8 cellular contexts compared by ENCODE assay signal in the genomic region with DNA sequence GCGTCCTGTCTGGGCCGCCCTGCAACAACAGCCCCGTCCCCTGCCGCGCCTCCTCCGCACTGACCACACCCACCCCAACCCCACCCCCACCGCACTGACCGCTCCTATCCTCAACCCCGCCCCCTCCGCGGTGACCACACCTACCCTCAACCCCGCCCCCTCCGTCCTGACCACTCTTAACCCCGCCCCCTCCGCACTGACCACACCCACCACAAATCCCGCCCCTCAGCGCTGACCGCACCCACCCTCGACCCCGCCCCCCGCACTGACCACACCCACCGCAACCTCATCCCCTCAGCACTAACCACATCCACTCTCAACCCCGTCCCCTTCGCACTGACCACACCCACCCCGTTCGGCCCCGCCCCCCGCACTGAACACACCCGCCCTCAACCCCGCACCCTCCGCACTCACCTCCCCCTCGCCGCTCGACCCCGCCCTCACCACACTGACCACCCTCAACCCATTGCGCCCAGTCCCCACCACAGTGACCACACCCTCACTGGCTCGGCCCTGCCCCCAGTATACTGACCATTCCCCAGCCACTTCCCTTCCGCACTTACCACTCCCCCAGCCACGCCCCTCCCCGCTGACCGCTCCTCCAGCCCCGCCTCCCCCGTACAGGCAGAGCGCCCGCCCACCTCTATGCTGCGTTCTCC. TPM values are rescaled to one million over a fixed set of nuclear protein-coding genes. Genes with fewer than 3 reads are reported as not detected.
DNase-seq lines count a peak whose midpoint lies in the region; ATAC-seq and TF ChIP-seq lines count a peak whose summit lies in the region.

No MANE protein-coding gene starts in this region.

- H3K27me3 Mint-ChIP-seq in T-helper 17 cell (no peaks in the 10 kb centered on the region), progenitor cell of endocrine pancreas (peaks cover 24% of the 10 kb centered on the region)

- TF ChIP-seq CTCF in progenitor cell of endocrine pancreas (IDR thresholded peaks at IDR 0.05; ENCODE audit: unreplicated experiment) (no peak), upper lobe of left lung (IDR thresholded peaks at IDR 0.05) (no peak)

- H3K36me3 ChIP-seq in upper lobe of left lung: no peaks in the 10 kb centered on the region

- peak overlapping the region; percentile 86 for H3K4me3 Mint-ChIP-seq in T-helper 17 cell
- peak overlapping the region; percentile 41 for H3K4me3 Mint-ChIP-seq in progenitor cell of endocrine pancreas (ENCODE audit: low read depth)

- DNase-seq in 8988T (peak; percentile 99), HS-5 (ENCODE audit: low read depth) (peak; percentile 2), T-helper 17 cell (peak; percentile 38 to 49 (median 47)), amygdala (lab: John Stamatoyannopoulos, UW) (peak in 51 of 56 donors; percentile 21 to 91 (median 69)), right cardiac atrium (peak; percentile 96 to 98 (median 98)), progenitor cell of endocrine pancreas (ENCODE audit: low spot score, unreplicated experiment) (peak; percentile 70), upper lobe of left lung (peak; percentile 88 to 96)

- H3K27ac ChIP-seq in right cardiac atrium (ENCODE audit: low read length) (peak overlapping the region; percentile 26), upper lobe of left lung (peak overlapping the region; percentile 82 to 96 (median 90))

- H3K4me1 Mint-ChIP-seq in T-helper 17 cell (peaks cover 29% of the 10 kb centered on the region), progenitor cell of endocrine pancreas (ENCODE audit: low read depth) (no peaks in the 10 kb centered on the region)

- intact Hi-C loops in right cardiac atrium (cut with DNase I): no loop called here

- no peaks in the 10 kb centered on the region for H3K36me3 Mint-ChIP-seq in T-helper 17 cell (ENCODE audit: low read depth)
- peaks cover 1% of the 10 kb centered on the region for H3K36me3 Mint-ChIP-seq in progenitor cell of endocrine pancreas (ENCODE audit: insufficient read depth)

- WGBS in right cardiac atrium: under 1% methylated on average over 46 of the region's 46 CpGs
- WGBS in upper lobe of left lung, 2 donors: 6 to 19% methylated on average over 14 to 39 of the region's 46 CpGs

- TF ChIP-seq POLR2A in upper lobe of left lung (IDR thresholded peaks at IDR 0.05): no peak

- no peaks in the 10 kb centered on the region for H3K4me1 ChIP-seq in right cardiac atrium (ENCODE audit: control insufficient read depth, insufficient read depth, low read length)
- peaks cover 3 to 32% (median 22%) of the 10 kb centered on the region in 4 donors for H3K4me1 ChIP-seq in upper lobe of left lung

- H3K9me3 ChIP-seq in T-helper 17 cell (ENCODE audit: control insufficient read depth, low read length, poor library complexity, severe bottlenecking): no peaks in the 10 kb centered on the region
- H3K9me3 ChIP-seq in right cardiac atrium (ENCODE audit: control insufficient read depth, low read length): no peaks in the 10 kb centered on the region
- no peaks in the 10 kb centered on the region for H3K9me3 ChIP-seq in upper lobe of left lung

- no peak overlapping the region for H3K27ac Mint-ChIP-seq in T-helper 17 cell
- no peak overlapping the region for H3K27ac Mint-ChIP-seq in progenitor cell of endocrine pancreas

- H3K9me3 Mint-ChIP-seq in progenitor cell of endocrine pancreas (ENCODE audit: low read depth): no peaks in the 10 kb centered on the region

- no peak for TF ChIP-seq EP300 in upper lobe of left lung (IDR thresholded peaks at IDR 0.05)

- H3K27me3 ChIP-seq in right cardiac atrium (ENCODE audit: control insufficient read depth, insufficient read depth): no peaks in the 10 kb centered on the region
- no peaks in the 10 kb centered on the region for H3K27me3 ChIP-seq in upper lobe of left lung

- peak; percentile 57 for ATAC-seq in GM19324 (IDR thresholded peaks at IDR 0.05; ENCODE audit: low FRiP score, unreplicated experiment)
- ATAC-seq in T-helper 17 cell: peak; percentile 73
- peak; percentile 92 to 95 for ATAC-seq in right cardiac atrium
- peak; percentile 90 to 93 for ATAC-seq in upper lobe of left lung (ENCODE audit: low FRiP score in 2 of 2)

- peak overlapping the region; percentile 55 for H3K4me3 ChIP-seq in right cardiac atrium (ENCODE audit: low read length)
- H3K4me3 ChIP-seq in upper lobe of left lung: peak overlapping the region; percentile 48 to 67 (median 55)

RNA-seq across cellular contexts. Expression of a gene that starts 8.2 kb away (rescaled TPM):
- total RNA-seq in T-helper 17 cell: 1 to 10 TPM in 1 of 2 donors, under 1 TPM in 1; 0.07 to 2.7 TPM
- total RNA-seq in right cardiac atrium: 1 to 10 TPM in 3 of 4 donors, under 1 TPM in 1; 0.91 to 3.6 (median 1.1) TPM
- polyA plus RNA-seq in right cardiac atrium: 3.0 TPM
- not detected in 2 replicates for total RNA-seq in progenitor cell of endocrine pancreas
- 100 to 1,000 TPM in 1 of 6 donors, 10 to 100 TPM in 4, 1 to 10 TPM in 1; 7.3 to 130 (median 23.2) TPM for total RNA-seq in upper lobe of left lung

Comparison
In these comparisons a context has a peak if more than half of its experiments do, and no peak if none do; other contexts are left out.
1. Peak in every context shown above with its lines: DNase-seq, ATAC-seq, H3K4me3 ChIP-seq and H3K27ac ChIP-seq.
2. DNase-seq: peak in every context shown above with its lines; median percentile 99 in 8988T; 98 in right cardiac atrium; 92 in upper lobe of left lung; 70 in progenitor cell of endocrine pancreas; 69 in amygdala; 47 in T-helper 17 cell; 2 in HS-5.